In genomic region chr11:108199446-108200321, GRCh38 we compare ENCODE assay signal across 2 cellular contexts.
TF ChIP-seq lines count a peak whose summit lies in the region.

No MANE protein-coding gene starts in this region.

TF ChIP-seq in HCT116, 20 proteins besides CTCF, POLR2A, EP300 and RAD21:
- no peak for TF ChIP-seq CEBPB (IDR thresholded peaks at IDR 0.05; ENCODE audit: low read depth)
- no peak for TF ChIP-seq EZH2phosphoT487 (IDR thresholded peaks at IDR 0.05; ENCODE audit: borderline replicate concordance)
- TF ChIP-seq EGR1 (IDR thresholded peaks at IDR 0.05; ENCODE audit: low read depth), result peak; percentile 32; the same call in 1 of the 2 replicates
- TF ChIP-seq, protein P1, sequence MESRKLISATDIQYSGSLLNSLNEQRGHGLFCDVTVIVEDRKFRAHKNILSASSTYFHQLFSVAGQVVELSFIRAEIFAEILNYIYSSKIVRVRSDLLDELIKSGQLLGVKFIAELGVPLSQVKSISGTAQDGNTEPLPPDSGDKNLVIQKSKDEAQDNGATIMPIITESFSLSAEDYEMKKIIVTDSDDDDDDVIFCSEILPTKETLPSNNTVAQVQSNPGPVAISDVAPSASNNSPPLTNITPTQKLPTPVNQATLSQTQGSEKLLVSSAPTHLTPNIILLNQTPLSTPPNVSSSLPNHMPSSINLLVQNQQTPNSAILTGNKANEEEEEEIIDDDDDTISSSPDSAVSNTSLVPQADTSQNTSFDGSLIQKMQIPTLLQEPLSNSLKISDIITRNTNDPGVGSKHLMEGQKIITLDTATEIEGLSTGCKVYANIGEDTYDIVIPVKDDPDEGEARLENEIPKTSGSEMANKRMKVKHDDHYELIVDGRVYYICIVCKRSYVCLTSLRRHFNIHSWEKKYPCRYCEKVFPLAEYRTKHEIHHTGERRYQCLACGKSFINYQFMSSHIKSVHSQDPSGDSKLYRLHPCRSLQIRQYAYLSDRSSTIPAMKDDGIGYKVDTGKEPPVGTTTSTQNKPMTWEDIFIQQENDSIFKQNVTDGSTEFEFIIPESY (IDR thresholded peaks at IDR 0.05; ENCODE audit: extremely low read depth, insufficient replicate concordance, low read length), result no peak
- TF ChIP-seq TCF7L2 (IDR thresholded peaks at IDR 0.05; ENCODE audit: borderline replicate concordance, extremely low read depth, insufficient read depth, insufficient read length), result no peak
- no peak for TF ChIP-seq ELF1 (IDR thresholded peaks at IDR 0.05; ENCODE audit: borderline replicate concordance, low read depth)

TF ChIP-seq in K562, 482 proteins besides CTCF, POLR2A, EP300 and RAD21 (continues in another document):
- no peak for TF ChIP-seq NFRKB (IDR thresholded peaks at IDR 0.05; ENCODE audit: low read depth)
- TF ChIP-seq TFAM (CRISPR knock-in tag; conservative IDR thresholded peaks at IDR 0.05), result no peak
- TF ChIP-seq ATF1 (CRISPR knock-in tag; IDR thresholded peaks at IDR 0.05), result no peak
- TF ChIP-seq ATF1 (tag; IDR thresholded peaks at IDR 0.05), result peak; percentile 11; the same call in 1 of the 2 replicates
- 0 out of 4 replicates have a peak, but pooled peaks of 1 of the 2 experiments have one; percentile 30 for TF ChIP-seq ZNF318 (IDR thresholded peaks at IDR 0.05; ENCODE audit: borderline replicate concordance in 1 of 2, low read depth in 1 of 2)
- TF ChIP-seq FOXK2 (conservative IDR thresholded peaks at IDR 0.05 in 1 of 2, IDR thresholded peaks at IDR 0.05 in 1 of 2; ENCODE audit: low read depth in 2 of 2), result peak; percentile 25 to 49; a peak in 3 of 4 replicates
- TF ChIP-seq, protein P2, sequence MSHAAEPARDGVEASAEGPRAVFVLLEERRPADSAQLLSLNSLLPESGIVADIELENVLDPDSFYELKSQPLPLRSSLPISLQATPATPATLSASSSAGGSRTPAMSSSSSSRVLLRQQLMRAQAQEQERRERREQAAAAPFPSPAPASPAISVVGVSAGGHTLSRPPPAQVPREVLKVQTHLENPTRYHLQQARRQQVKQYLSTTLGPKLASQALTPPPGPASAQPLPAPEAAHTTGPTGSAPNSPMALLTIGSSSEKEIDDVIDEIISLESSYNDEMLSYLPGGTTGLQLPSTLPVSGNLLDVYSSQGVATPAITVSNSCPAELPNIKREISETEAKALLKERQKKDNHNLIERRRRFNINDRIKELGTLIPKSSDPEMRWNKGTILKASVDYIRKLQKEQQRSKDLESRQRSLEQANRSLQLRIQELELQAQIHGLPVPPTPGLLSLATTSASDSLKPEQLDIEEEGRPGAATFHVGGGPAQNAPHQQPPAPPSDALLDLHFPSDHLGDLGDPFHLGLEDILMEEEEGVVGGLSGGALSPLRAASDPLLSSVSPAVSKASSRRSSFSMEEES (CRISPR knock-in tag; IDR thresholded peaks at IDR 0.05), result no peak
- no peak for TF ChIP-seq E2F6 (IDR thresholded peaks at IDR 0.05; ENCODE audit: borderline replicate concordance in 1 of 2, extremely low read depth in 1 of 2, insufficient read depth in 1 of 2, insufficient read length in 1 of 2, low read depth in 1 of 2, low read length in 1 of 2, poor library complexity in 1 of 2, severe bottlenecking in 1 of 2)
- TF ChIP-seq ZBTB26 (CRISPR knock-in tag; IDR thresholded peaks at IDR 0.05), result no peak
- TF ChIP-seq HDAC1 (IDR thresholded peaks at IDR 0.05), result peak in 1 of 2 experiments; percentile 58; a peak in 1 of 4 replicates
- peak; percentile 92 for TF ChIP-seq CEBPB (tag; IDR thresholded peaks at IDR 0.05)
- no peak for TF ChIP-seq ZNF239 (CRISPR knock-in tag; IDR thresholded peaks at IDR 0.05)
- TF ChIP-seq KLF10 (CRISPR knock-in tag; IDR thresholded peaks at IDR 0.05), result no peak
- TF ChIP-seq NCOA1 (IDR thresholded peaks at IDR 0.05; ENCODE audit: low read depth), result 0 out of 2 replicates have a peak, but pooled peaks have one; percentile 40
- TF ChIP-seq MAFK (IDR thresholded peaks at IDR 0.05; ENCODE audit: low read length), result peak; percentile 92
- TF ChIP-seq EGR1 (conservative IDR thresholded peaks at IDR 0.05), result peak; percentile 97
- TF ChIP-seq CXXC5 (CRISPR knock-in tag; IDR thresholded peaks at IDR 0.05), result 0 out of 2 replicates have a peak, but pooled peaks have one; percentile 13
- TF ChIP-seq DACH1 (IDR thresholded peaks at IDR 0.05; ENCODE audit: partially characterized antibody), result no peak
- TF ChIP-seq ZNF311 (CRISPR knock-in tag; IDR thresholded peaks at IDR 0.05), result no peak
- no peak for TF ChIP-seq SIRT6 (IDR thresholded peaks at IDR 0.05; ENCODE audit: low read depth, low read length)
- TF ChIP-seq ATF7 (IDR thresholded peaks at IDR 0.05), result peak; percentile 52
- peak; percentile 32 for TF ChIP-seq MEIS2 (IDR thresholded peaks at IDR 0.05; ENCODE audit: partially characterized antibody)
- peak; percentile 53; the same call in 1 of the 2 replicates for TF ChIP-seq SOX6 (IDR thresholded peaks at IDR 0.05)
- TF ChIP-seq MITF (IDR thresholded peaks at IDR 0.05), result peak; percentile 63; the same call in 1 of the 2 replicates
- TF ChIP-seq MIER1 (IDR thresholded peaks at IDR 0.05; ENCODE audit: low read depth), result no peak
- no peak for TF ChIP-seq CBFA2T2 (conservative IDR thresholded peaks at IDR 0.05)
- 0 out of 4 replicates have a peak, but pooled peaks of 1 of the 2 experiments have one; percentile 55 for TF ChIP-seq ETV6 (IDR thresholded peaks at IDR 0.05; ENCODE audit: borderline replicate concordance in 1 of 2, low read depth in 2 of 2, low read length in 1 of 2)
- TF ChIP-seq ETV6 (CRISPR knock-in tag; IDR thresholded peaks at IDR 0.05; ENCODE audit: borderline replicate concordance), result no peak
- 0 out of 2 replicates have a peak, but pooled peaks have one; percentile 44 for TF ChIP-seq SMARCC2 (IDR thresholded peaks at IDR 0.05; ENCODE audit: low read depth)
- TF ChIP-seq SMARCE1 (IDR thresholded peaks at IDR 0.05), result peak; percentile 74
- TF ChIP-seq, protein P3, sequence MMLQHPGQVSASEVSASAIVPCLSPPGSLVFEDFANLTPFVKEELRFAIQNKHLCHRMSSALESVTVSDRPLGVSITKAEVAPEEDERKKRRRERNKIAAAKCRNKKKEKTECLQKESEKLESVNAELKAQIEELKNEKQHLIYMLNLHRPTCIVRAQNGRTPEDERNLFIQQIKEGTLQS (IDR thresholded peaks at IDR 0.05), result peak; percentile 54; the same call in 1 of the 2 replicates
- TF ChIP-seq, protein P3 (CRISPR knock-in tag; conservative IDR thresholded peaks at IDR 0.05), result no peak
- no peak for TF ChIP-seq PML (IDR thresholded peaks at IDR 0.05; ENCODE audit: low read length)
- TF ChIP-seq HDAC3 (IDR thresholded peaks at IDR 0.05; ENCODE audit: borderline replicate concordance, partially characterized antibody), result peak; percentile 34
- TF ChIP-seq NCOR1 (IDR thresholded peaks at IDR 0.05), result 0 out of 2 replicates have a peak, but pooled peaks have one; percentile 17
- TF ChIP-seq ATF6 (CRISPR knock-in tag; IDR thresholded peaks at IDR 0.05), result no peak
- TF ChIP-seq MTA3 (IDR thresholded peaks at IDR 0.05; ENCODE audit: borderline replicate concordance), result 0 out of 2 replicates have a peak, but pooled peaks have one; percentile 40
- no peak for TF ChIP-seq ZNF79 (CRISPR knock-in tag; IDR thresholded peaks at IDR 0.05; ENCODE audit: low read depth)
- TF ChIP-seq BRCA1 (IDR thresholded peaks at IDR 0.05), result no peak
- no peak for TF ChIP-seq BRCA1 (CRISPR knock-in tag; IDR thresholded peaks at IDR 0.05)
- no peak for TF ChIP-seq GATAD2A (IDR thresholded peaks at IDR 0.05)
- no peak for TF ChIP-seq HOXB6 (CRISPR knock-in tag; IDR thresholded peaks at IDR 0.05; ENCODE audit: borderline replicate concordance)
- peak; percentile 54; the same call in 1 of the 2 replicates for TF ChIP-seq TRIM28 (IDR thresholded peaks at IDR 0.05)
- no peak for TF ChIP-seq ZNF507 (tag; conservative IDR thresholded peaks at IDR 0.05)
- TF ChIP-seq SMARCA4 (IDR thresholded peaks at IDR 0.05), result peak; percentile 76
- no peak for TF ChIP-seq ZBED1 (IDR thresholded peaks at IDR 0.05)
- peak; percentile 68; the same call in 1 of the 2 replicates for TF ChIP-seq CTBP1 (IDR thresholded peaks at IDR 0.05; ENCODE audit: borderline replicate concordance)
